ENCODE assay signal across 8 cellular contexts in genomic region chr12:46153267-46153872, GRCh38.
DNase-seq lines count a peak whose midpoint lies in the region; ATAC-seq, FAIRE-seq and TF ChIP-seq lines count a peak whose summit lies in the region.

No MANE protein-coding gene starts in this region.

- POLR2A ChIA-PET in BJ (lab: Charles Lee): no interaction called here

- no peak for TF ChIP-seq POLR2A in H54 (IDR thresholded peaks at IDR 0.05; ENCODE audit: low read depth, low read length)
- no peak for TF ChIP-seq POLR2A in suprapubic skin (IDR thresholded peaks at IDR 0.05)

- H3K27ac ChIP-seq in suprapubic skin: no peak overlapping the region

- no peak for TF ChIP-seq EP300 in suprapubic skin (IDR thresholded peaks at IDR 0.05)

- H3K4me3 ChIP-seq in BJ (ENCODE audit: low read depth, low read length): no peak overlapping the region
- no peak overlapping the region for H3K4me3 ChIP-seq in suprapubic skin

- DNase-seq in BJ (ENCODE audit: low read depth) (no peak), H54 (ENCODE audit: insufficient read length, low spot score) (no peak), frontal cortex (ENCODE audit: low spot score in 2 of 2) (no peak), suprapubic skin (ENCODE audit: low spot score in 2 of 2) (no peak), cortex of kidney (lab: John Stamatoyannopoulos, UW) (no peak)
- DNase-seq in stimulated activated naive CD4-positive, alpha-beta T cell treated with Interleukin-2 at 50 U/mL for 16 hours (lab: John Stamatoyannopoulos, UW): no peak

- TF ChIP-seq CTCF in BJ (IDR thresholded peaks at IDR 0.05; ENCODE audit: insufficient read depth, low read depth, low read length) (peak; percentile 65), suprapubic skin (IDR thresholded peaks at IDR 0.05) (peak; percentile 20 to 48)

- 11% methylated on average over 2 of the region's 2 CpGs for WGBS in suprapubic skin

- peak; percentile 44; the same call in 2 of the 3 replicates for ATAC-seq in SK-N-SH treated with all-trans-retinoic acid at 6 μM for 48 hours
- no peak for ATAC-seq in HG03196 (IDR thresholded peaks at IDR 0.05; ENCODE audit: unreplicated experiment)

- no peaks in the 10 kb centered on the region for H3K9me3 ChIP-seq in suprapubic skin

- H3K36me3 ChIP-seq in BJ (ENCODE audit: control insufficient read depth, insufficient read depth, low read length) (no peaks in the 10 kb centered on the region), suprapubic skin (no peaks in the 10 kb centered on the region)

- H3K27me3 ChIP-seq in BJ (ENCODE audit: control insufficient read depth, insufficient read depth, low read length): no peaks in the 10 kb centered on the region
- H3K27me3 ChIP-seq in suprapubic skin: no peaks in the 10 kb centered on the region

- FAIRE-seq in H54 (lab: Jason Lieb, UNC): peak; percentile 50
- FAIRE-seq in frontal cortex (lab: Jason Lieb, UNC): peak; percentile 81

- CTCF ChIA-PET in BJ (lab: Yijun Ruan, JAX): interaction anchor here (1.0 to 1.3 kb wide), 2 partner anchors 28 to 198 kb away, joined by 3 to 6 read pairs; no protein-coding TSS in a partner anchor

- H3K4me1 ChIP-seq in suprapubic skin: peaks cover 23% of the 10 kb centered on the region

TF ChIP-seq in SK-N-SH treated with all-trans-retinoic acid at 6 μM for 48 hours, 23 proteins besides CTCF, POLR2A, EP300 and RAD21:
- TF ChIP-seq SNAI2 (CRISPR knock-in tag; IDR thresholded peaks at IDR 0.05): no peak
